In genomic region chr9:92108122-92108521, GRCh38 we compare ENCODE assay signal across 7 cellular contexts.
"Had no signal": no experiment of that assay in that cellular context is flagged by ENCODE, and none has a peak within 500 bp of the region (broad histone marks: within the 10 kb centered on the region; RNA-seq: fewer than 3 reads in every experiment).

No MANE protein-coding gene starts in this region.

- DNase-seq: GDM1, GF-D8 had no signal

- H3K4me3 ChIP-seq: GM12878 had no signal

- FAIRE-seq: GM12878, GM12891, GM12892, GM18507, GM19239 had no signal

- ATAC-seq: GM12878 had no signal
